17 cellular contexts compared by ENCODE assay signal in the genomic region with DNA sequence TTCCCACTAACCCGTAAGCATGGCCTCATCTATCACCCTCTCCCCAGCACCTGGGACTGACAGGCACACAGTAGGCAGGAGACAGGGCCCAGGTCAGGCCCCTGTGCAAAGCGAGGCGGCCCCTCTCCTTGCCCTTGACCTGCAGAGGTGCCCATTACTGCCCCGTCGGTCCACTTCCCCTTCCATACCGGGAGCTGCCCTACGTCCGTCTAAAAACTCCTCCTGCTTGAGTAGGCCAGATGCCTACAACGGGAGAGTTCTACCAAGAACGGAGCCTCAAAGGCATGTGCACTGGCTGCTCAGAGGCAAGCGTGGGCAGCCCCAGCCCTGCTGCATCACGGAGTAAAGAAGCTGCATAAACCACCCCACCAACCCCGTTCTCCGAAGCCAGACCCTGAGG. TPM values are rescaled to one million over a fixed set of nuclear protein-coding genes. Genes with fewer than 3 reads are reported as not detected.
A peak's percentile ranks its signal among the peaks of the same experiment; 100 is the strongest.
DNase-seq lines count a peak whose midpoint lies in the region; ATAC-seq, FAIRE-seq and TF ChIP-seq lines count a peak whose summit lies in the region.
"Had no signal": no experiment of that assay in that cellular context is flagged by ENCODE, and none has a peak within 500 bp of the region (broad histone marks: within the 10 kb centered on the region; RNA-seq: fewer than 3 reads in every experiment).

No MANE protein-coding gene starts in this region.

- no peak overlapping the region for H2AK5ac ChIP-seq in H9 (ENCODE audit: insufficient read length, low read length)

- H3K79me2 ChIP-seq in H9 (ENCODE audit: insufficient read depth, low read length), result no peaks in the 10 kb centered on the region; the same call in 1 of the 2 replicates

- H2BK5ac ChIP-seq in H9 (ENCODE audit: insufficient read length, low read length), result no peak overlapping the region

- H4K8ac ChIP-seq in H9 (replicated peaks; ENCODE audit: insufficient read length, low read depth, low read length), result no peak overlapping the region

- no peaks in the 10 kb centered on the region for H3K9me3 Mint-ChIP-seq in activated naive CD4-positive, alpha-beta T cell treated with anti-CD3 and anti-CD28 coated beads, Interleukin-2, amount 50 U/mL, for 72 hours
- no peaks in the 10 kb centered on the region for H3K9me3 Mint-ChIP-seq in H9
- H3K9me3 Mint-ChIP-seq in stimulated activated effector memory CD8-positive, alpha-beta T cell treated with anti-CD3 and anti-CD28 coated beads, Interleukin-12 subunit alpha, Interleukin-12 subunit beta, amount 100 ng/mL, for 72 hours, result no peaks in the 10 kb centered on the region
- H3K9me3 Mint-ChIP-seq: CD8-positive, alpha-beta memory T cell had no signal

- peaks cover 4% of the 10 kb centered on the region for H3K23me2 ChIP-seq in H9 (ENCODE audit: insufficient read length, low read depth, low read length, poor library complexity, severe bottlenecking)

- H3K56ac ChIP-seq in H9 (ENCODE audit: insufficient read length, low read depth, low read length), result no peak overlapping the region

- no peak overlapping the region for H3K14ac ChIP-seq in H9 (ENCODE audit: insufficient read depth, low read length)

- no peaks in the 10 kb centered on the region for H3K79me1 ChIP-seq in H9 (ENCODE audit: insufficient read depth, low read depth, low read length, poor library complexity, severe bottlenecking)

- no peak overlapping the region for H2BK12ac ChIP-seq in H9 (ENCODE audit: insufficient read length, low read depth, low read length)

- H3K4me2 ChIP-seq in H9 (ENCODE audit: insufficient read depth, insufficient read length, low read length), result no peak overlapping the region

- TF ChIP-seq CTCF in H9 (conservative IDR thresholded peaks at IDR 0.05), result no peak
- no peak for TF ChIP-seq CTCF in kidney (IDR thresholded peaks at IDR 0.05; ENCODE audit: borderline replicate concordance, extremely low read depth, insufficient read depth)

- H3K27me3 ChIP-seq in H9 (ENCODE audit: insufficient read depth, low read length), result no peaks in the 10 kb centered on the region
- H3K27me3 ChIP-seq: BE2C had no signal

- H2BK120ac ChIP-seq in H9 (ENCODE audit: low read depth, low read length, poor library complexity, severe bottlenecking), result no peak overlapping the region

- no CpG with 5 or more reads among the region's 14 CpGs for whole genome bisulfite sequencing in H9 (ENCODE audit: extremely low coverage, insufficient read length, low lambda C conversion rate)

- H2BK20ac ChIP-seq in H9 (ENCODE audit: low read depth, low read length, poor library complexity, severe bottlenecking), result no peak overlapping the region

- H3K27me3 Mint-ChIP-seq in H9 (ENCODE audit: low read depth), result no peaks in the 10 kb centered on the region

- H3K4me1 ChIP-seq in H9 (ENCODE audit: insufficient read depth, low read length), result no peaks in the 10 kb centered on the region
- peaks cover 0 to 9% of the 10 kb centered on the region in 2 donors for H3K4me1 ChIP-seq in kidney (ENCODE audit: control insufficient read depth in 1 of 2, insufficient read depth in 1 of 2, low read depth in 1 of 2, low read length in 2 of 2)
- H3K4me1 ChIP-seq: BE2C had no signal

- H4K91ac ChIP-seq in H9 (ENCODE audit: insufficient read length, low read depth, low read length), result no peak overlapping the region

- H3K4me3 Mint-ChIP-seq in H9, result no peak overlapping the region; a peak in 1 of 5 replicates
- H3K4me3 Mint-ChIP-seq in stimulated activated effector memory CD8-positive, alpha-beta T cell treated with anti-CD3 and anti-CD28 coated beads, Interleukin-12 subunit alpha, Interleukin-12 subunit beta, amount 100 ng/mL, for 72 hours, result no peak overlapping the region

- H2AFZ ChIP-seq in H9 (ENCODE audit: low read length), result no peak overlapping the region

- H3K9ac ChIP-seq in H9 (ENCODE audit: extremely low read depth, insufficient read length, low read length) (no peak overlapping the region), kidney (ENCODE audit: low read length in 2 of 2) (no peak overlapping the region)

- H3K23ac ChIP-seq in H9 (ENCODE audit: insufficient read length, low read depth, low read length), result no peak overlapping the region

- H3T11ph ChIP-seq in H9 (ENCODE audit: low read length), result no peak overlapping the region

- no peaks in the 10 kb centered on the region for H3K9me3 ChIP-seq in H9 (ENCODE audit: control insufficient read depth, low read depth, low read length)
- H3K9me3 ChIP-seq in kidney (ENCODE audit: control insufficient read depth in 1 of 2, low read length in 2 of 2), result no peaks in the 10 kb centered on the region
- H3K9me3 ChIP-seq: BE2C, Caco-2 had no signal

- peak overlapping the region; percentile 5 to 82 for H3K27ac Mint-ChIP-seq in activated naive CD4-positive, alpha-beta T cell treated with anti-CD3 and anti-CD28 coated beads, Interleukin-2, amount 50 U/mL, for 72 hours
- H3K27ac Mint-ChIP-seq in H9, result peak overlapping the region; percentile 29 to 90 (median 83); a peak in 4 of 7 replicates
- peak overlapping the region; percentile 48 for H3K27ac Mint-ChIP-seq in stimulated activated effector memory CD8-positive, alpha-beta T cell treated with anti-CD3 and anti-CD28 coated beads, Interleukin-12 subunit alpha, Interleukin-12 subunit beta, amount 100 ng/mL, for 72 hours
- H3K27ac Mint-ChIP-seq: CD8-positive, alpha-beta memory T cell had no signal

- ATAC-seq in activated naive CD4-positive, alpha-beta T cell treated with anti-CD3 and anti-CD28 coated beads, Interleukin-2, amount 50 U/mL, for 72 hours, result no peak
- no peak for ATAC-seq in stimulated activated effector memory CD8-positive, alpha-beta T cell treated with anti-CD3 and anti-CD28 coated beads, Interleukin-12 subunit alpha, Interleukin-12 subunit beta, amount 100 ng/mL, for 72 hours
- ATAC-seq: HCT116 had no signal

- H3K36me3 ChIP-seq in kidney (ENCODE audit: control insufficient read depth in 1 of 2, insufficient read depth in 2 of 2, low read length in 2 of 2), result peaks cover 3 to 26% of the 10 kb centered on the region in 2 donors

- no peak overlapping the region for H3K27ac ChIP-seq in H9 (ENCODE audit: insufficient read length, low read depth, low read length)
- H3K27ac ChIP-seq in kidney (ENCODE audit: low read depth in 2 of 2, low read length in 2 of 2), result no peak overlapping the region
- H3K27ac ChIP-seq: HL-60 had no signal

- no peak for FAIRE-seq in kidney (lab: Jason Lieb, UNC)
- FAIRE-seq: A204.1, GM12892 had no signal

- no peak overlapping the region for H3K4ac ChIP-seq in H9 (ENCODE audit: low read depth, low read length)

- no peak overlapping the region for H3K4me3 ChIP-seq in kidney (ENCODE audit: low read length in 2 of 2)

- H2BK15ac ChIP-seq in H9 (ENCODE audit: low read depth, low read length), result no peak overlapping the region

- H3K4me1 Mint-ChIP-seq in H9, result peaks cover 19 to 34% of the 10 kb centered on the region in 2 experiments
- H3K4me1 Mint-ChIP-seq in stimulated activated effector memory CD8-positive, alpha-beta T cell treated with anti-CD3 and anti-CD28 coated beads, Interleukin-12 subunit alpha, Interleukin-12 subunit beta, amount 100 ng/mL, for 72 hours, result peaks cover 8% of the 10 kb centered on the region

- H3K18ac ChIP-seq in H9 (ENCODE audit: insufficient read length, low read depth, low read length), result no peak overlapping the region

- intact Hi-C loops in kidney (cut with DNase I), result no loop called here

- peaks cover 0 to 17% of the 10 kb centered on the region in 2 donors for H3K36me3 Mint-ChIP-seq in activated naive CD4-positive, alpha-beta T cell treated with anti-CD3 and anti-CD28 coated beads, Interleukin-2, amount 50 U/mL, for 72 hours
- H3K36me3 Mint-ChIP-seq in H9 (ENCODE audit: insufficient read depth in 1 of 3, low read depth in 3 of 3), result peaks cover 29 to 82% (median 66%) of the 10 kb centered on the region in 3 experiments; a peak in 6 of 7 replicates
- peaks cover 52% of the 10 kb centered on the region for H3K36me3 Mint-ChIP-seq in stimulated activated effector memory CD8-positive, alpha-beta T cell treated with anti-CD3 and anti-CD28 coated beads, Interleukin-12 subunit alpha, Interleukin-12 subunit beta, amount 100 ng/mL, for 72 hours

- H4K20me1 ChIP-seq in H9 (ENCODE audit: control insufficient read depth, insufficient read depth, insufficient read length), result no peaks in the 10 kb centered on the region

- no peak for DNase-seq in activated naive CD4-positive, alpha-beta T cell treated with anti-CD3 and anti-CD28 coated beads, Interleukin-2, amount 50 U/mL, for 72 hours (ENCODE audit: low spot score in 2 of 2)
- no peak for DNase-seq in activated naive CD4-positive, alpha-beta T cell treated with anti-CD3 and anti-CD28 coated beads, Interleukin-2, amount 50 U/mL, for 16 hours
- DNase-seq in H9 (no peak), kidney (peak; percentile 55), NCI-H146 (lab: John Stamatoyannopoulos, UW) (no peak), NCI-H1048 (lab: John Stamatoyannopoulos, UW) (no peak)
- no peak for DNase-seq in stimulated activated effector memory CD8-positive, alpha-beta T cell treated with anti-CD3 and anti-CD28 coated beads, Interleukin-12 subunit alpha, Interleukin-12 subunit beta, amount 100 ng/mL, for 72 hours (ENCODE audit: low spot score in 2 of 2)
- DNase-seq: BE2C; Caco-2; CD8-positive, alpha-beta memory T cell; DND-41; GDM1 had no signal

- no peak overlapping the region for H4K5ac ChIP-seq in H9 (ENCODE audit: insufficient read length, low read depth, low read length)

RNA-seq across cellular contexts. Expression of a gene that starts 4.6 kb away (rescaled TPM):
- 10 to 100 TPM; 30.1 to 64.7 TPM for total RNA-seq in activated naive CD4-positive, alpha-beta T cell treated with anti-CD3 and anti-CD28 coated beads, Interleukin-2, amount 50 U/mL, for 72 hours
- total RNA-seq in H9 (2021), result 49.2 and 51.3 TPM in 2 replicates
- total RNA-seq in kidney, result 31.4 TPM
- polyA plus RNA-seq in kidney (ENCODE audit: insufficient read depth, low read depth, low replicate concordance), result 23.2 TPM

RNA-seq across cellular contexts. Expression of a gene that starts 7.0 kb away (rescaled TPM):
- 10 to 100 TPM; 32.9 to 63.5 TPM for total RNA-seq in activated naive CD4-positive, alpha-beta T cell treated with anti-CD3 and anti-CD28 coated beads, Interleukin-2, amount 50 U/mL, for 72 hours
- 79.2 and 82.3 TPM in 2 replicates for total RNA-seq in H9 (2021)
- total RNA-seq in kidney, result 19.1 TPM
- polyA plus RNA-seq in kidney (ENCODE audit: insufficient read depth, low read depth, low replicate concordance), result 13.5 TPM

RNA-seq across cellular contexts. Expression of a gene that starts 22.1 kb away (rescaled TPM):
- total RNA-seq in activated naive CD4-positive, alpha-beta T cell treated with anti-CD3 and anti-CD28 coated beads, Interleukin-2, amount 50 U/mL, for 72 hours, result 10 to 100 TPM; 34.4 to 40.9 TPM
- total RNA-seq in H9 (2021) (26.4 and 34.4 TPM in 2 replicates), kidney (88.9 TPM)
- 42.3 TPM for polyA plus RNA-seq in kidney (ENCODE audit: insufficient read depth, low read depth, low replicate concordance)

RNA-seq across cellular contexts. Expression of a gene that starts 31.7 kb away (rescaled TPM):
- 10 to 100 TPM; 21.2 to 31.6 TPM for total RNA-seq in activated naive CD4-positive, alpha-beta T cell treated with anti-CD3 and anti-CD28 coated beads, Interleukin-2, amount 50 U/mL, for 72 hours
- 52.2 and 53.6 TPM in 2 replicates for total RNA-seq in H9 (2021)
- total RNA-seq in kidney, result 47.3 TPM
- 150 TPM for polyA plus RNA-seq in kidney (ENCODE audit: insufficient read depth, low read depth, low replicate concordance)

RNA-seq across cellular contexts. Expression of a gene that starts 33.1 kb away (rescaled TPM):
- total RNA-seq in activated naive CD4-positive, alpha-beta T cell treated with anti-CD3 and anti-CD28 coated beads, Interleukin-2, amount 50 U/mL, for 72 hours, result 1 to 10 TPM; 3.7 to 4.4 TPM
- 1.6 and 1.8 TPM in 2 replicates for total RNA-seq in H9 (2021)
- total RNA-seq in kidney, result 9.6 TPM
- polyA plus RNA-seq in kidney (ENCODE audit: insufficient read depth, low read depth, low replicate concordance), result 2.1 TPM
- total RNA-seq: H4 had no signal
